ENCODE assay signal across 8 cellular contexts in the genomic region with DNA sequence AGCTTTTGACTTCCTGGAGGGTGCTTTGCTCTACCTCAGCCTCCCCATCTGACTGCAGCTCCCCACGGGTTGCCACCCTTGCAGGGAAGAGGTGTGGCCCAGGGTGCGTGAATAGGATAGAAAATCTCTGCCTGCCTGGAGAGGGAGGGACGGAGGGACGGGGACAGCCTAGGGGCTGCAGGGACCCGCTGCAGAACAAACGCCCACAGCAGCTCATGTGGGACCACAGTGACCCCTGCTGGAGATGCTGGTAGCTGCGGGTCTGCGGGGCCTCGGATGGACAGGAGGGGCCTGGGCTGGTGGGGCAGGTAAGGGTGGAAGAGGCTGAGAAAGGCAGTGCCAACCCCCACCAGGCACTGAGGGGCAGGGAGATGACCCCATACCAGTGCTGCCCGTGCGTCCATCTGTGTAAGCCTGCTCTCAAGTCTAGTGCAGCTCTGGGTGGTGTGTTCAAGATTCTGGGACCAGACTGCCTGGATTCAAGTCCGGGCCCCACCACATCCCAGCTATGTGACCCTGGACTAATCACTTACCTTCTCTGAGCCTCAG. TPM values are rescaled to one million over a fixed set of nuclear protein-coding genes. Genes with fewer than 3 reads are reported as not detected.
DNase-seq lines count a peak whose midpoint lies in the region; ATAC-seq, FAIRE-seq and TF ChIP-seq lines count a peak whose summit lies in the region.

No MANE protein-coding gene starts in this region.

- FAIRE-seq in bronchial epithelial cell (lab: Jason Lieb, UNC), result no peak

- no peaks in the 10 kb centered on the region for H3K27me3 ChIP-seq in bronchial epithelial cell (ENCODE audit: control insufficient read depth, insufficient read depth, low read length)

- peak; percentile 99 for TF ChIP-seq CTCF in bronchial epithelial cell (IDR thresholded peaks at IDR 0.05; ENCODE audit: insufficient read depth, low read length, severe bottlenecking)

- peak; percentile 53 to 71 for DNase-seq in NCI-H2081 (lab: John Stamatoyannopoulos, UW)
- DNase-seq in NCI-H2081 treated with DMSO at 0.1 percent for 48 hours (lab: John Stamatoyannopoulos, UW), result no peak
- peak; percentile 24 for DNase-seq in NCI-H1694 treated with DMSO at 0.1 percent for 48 hours (lab: John Stamatoyannopoulos, UW)
- peak; percentile 20 to 63 (median 45) for DNase-seq in activated CD4-positive, CD25-positive, alpha-beta regulatory T cell (lab: John Stamatoyannopoulos, UW)
- peak; percentile 34 for DNase-seq in bronchial epithelial cell (ENCODE audit: low read depth)
- DNase-seq in kidney glomerular epithelial cell (lab: John Stamatoyannopoulos, UW), result peak; percentile 54
- peak; percentile 79 for DNase-seq in stimulated activated CD4-positive, alpha-beta T cell treated with anti-CD3 and anti-CD28 coated beads, Interleukin-2, amount 100 ng/mL, for 48 hours

- ATAC-seq in GM21723 (IDR thresholded peaks at IDR 0.05; ENCODE audit: unreplicated experiment), result no peak

- H3K4me3 ChIP-seq in bronchial epithelial cell (ENCODE audit: low read depth, low read length), result no peak overlapping the region

- H3K36me3 ChIP-seq in bronchial epithelial cell (ENCODE audit: control insufficient read depth, insufficient read depth, low read length), result no peaks in the 10 kb centered on the region

RNA-seq across cellular contexts. Expression of a gene that starts 39.4 kb away (rescaled TPM):
- not detected in 2 replicates for total RNA-seq in bronchial epithelial cell

RNA-seq across cellular contexts. Expression of a gene that starts 56.0 kb away (rescaled TPM):
- total RNA-seq in bronchial epithelial cell, result 0.51 and 5.5 TPM in 2 replicates
